Comparison of ENCODE assay signal across 17 cellular contexts in genomic region chr18:2555895-2556294, GRCh38. TPM values are rescaled to one million over a fixed set of nuclear protein-coding genes. Genes with fewer than 3 reads are reported as not detected.
A peak's percentile ranks its signal among the peaks of the same experiment; 100 is the strongest.
DNase-seq lines count a peak whose midpoint lies in the region; ATAC-seq, FAIRE-seq and TF ChIP-seq lines count a peak whose summit lies in the region.
"Had no signal": no experiment of that assay in that cellular context is flagged by ENCODE, and none has a peak within 500 bp of the region (broad histone marks: within the 10 kb centered on the region; RNA-seq: fewer than 3 reads in every experiment).

No MANE protein-coding gene starts in this region.

- no peak overlapping the region for H3K4me3 Mint-ChIP-seq in H9
- H3K4me3 Mint-ChIP-seq: CD4-positive, alpha-beta memory T cell had no signal

- H2BK120ac ChIP-seq in H9 (ENCODE audit: low read depth, low read length, poor library complexity, severe bottlenecking) (no peak overlapping the region), H1 (replicated peaks; ENCODE audit: low read depth, low read length) (no peak overlapping the region), mesendoderm (ENCODE audit: low read depth, low read length) (no peak overlapping the region)

- H3K4me3 ChIP-seq in H1 (ENCODE audit: extremely low read depth in 1 of 4, insufficient read depth in 2 of 4, low read depth in 3 of 4, low read length in 4 of 4) = no peak overlapping the region
- H3K4me3 ChIP-seq in mesendoderm (ENCODE audit: low read length) = no peak overlapping the region
- H3K4me3 ChIP-seq: A549, HAP-1, K562 had no signal

- H3K23ac ChIP-seq in H9 (ENCODE audit: insufficient read length, low read depth, low read length) = no peak overlapping the region
- no peak overlapping the region for H3K23ac ChIP-seq in H1 (ENCODE audit: insufficient read length)
- no peak overlapping the region for H3K23ac ChIP-seq in mesendoderm (ENCODE audit: low read length)

- H4K8ac ChIP-seq in H9 (replicated peaks; ENCODE audit: insufficient read length, low read depth, low read length) (no peak overlapping the region), H1 (ENCODE audit: extremely low read depth, insufficient read depth, low read length) (peak overlapping the region; percentile 57; the same call in 1 of the 2 replicates), mesendoderm (ENCODE audit: low read depth, low read length) (no peak overlapping the region)

- H3K79me2 ChIP-seq in H9 (ENCODE audit: insufficient read depth, low read length) (no peaks in the 10 kb centered on the region), H1 (ENCODE audit: control insufficient read depth in 1 of 2, insufficient read depth in 2 of 2, low read length in 2 of 2) (no peaks in the 10 kb centered on the region), mesendoderm (ENCODE audit: control insufficient read depth, insufficient read depth, low read length) (no peaks in the 10 kb centered on the region)

- TF ChIP-seq CTCF in H9 (conservative IDR thresholded peaks at IDR 0.05) (no peak), H1 (IDR thresholded peaks at IDR 0.05; ENCODE audit: control extremely low read depth in 1 of 3, insufficient read depth in 1 of 3, low read depth in 1 of 3, low read length in 3 of 3) (no peak)

- H4K91ac ChIP-seq in H9 (ENCODE audit: insufficient read length, low read depth, low read length) = no peak overlapping the region
- H4K91ac ChIP-seq in H1 (replicated peaks; ENCODE audit: insufficient read length, low read length) = no peak overlapping the region

- TF ChIP-seq RAD21 in H1 (IDR thresholded peaks at IDR 0.05 in 1 of 2, conservative IDR thresholded peaks at IDR 0.05 in 1 of 2; ENCODE audit: low read depth in 2 of 2, low read length in 2 of 2) = no peak

- H3K9me3 ChIP-seq in H9 (ENCODE audit: control insufficient read depth, low read depth, low read length) (no peaks in the 10 kb centered on the region), H1 (ENCODE audit: insufficient read depth in 2 of 2, low read depth in 1 of 2, low read length in 1 of 2) (no peaks in the 10 kb centered on the region)
- H3K9me3 ChIP-seq: A549, BE2C, HAP-1 had no signal

- H4K20me1 ChIP-seq in H9 (ENCODE audit: control insufficient read depth, insufficient read depth, insufficient read length) (no peaks in the 10 kb centered on the region), H1 (replicated peaks in 1 of 2; ENCODE audit: control insufficient read depth in 1 of 2, insufficient read depth in 2 of 2, low read length in 2 of 2) (no peaks in the 10 kb centered on the region)

- no peak overlapping the region for H2BK12ac ChIP-seq in H9 (ENCODE audit: insufficient read length, low read depth, low read length)
- no peak overlapping the region for H2BK12ac ChIP-seq in H1 (ENCODE audit: low read depth, low read length)

- no peak overlapping the region for H3T11ph ChIP-seq in H9 (ENCODE audit: low read length)

- no peak overlapping the region for H2BK5ac ChIP-seq in H9 (ENCODE audit: insufficient read length, low read length)
- no peak overlapping the region; the same call in 1 of the 2 replicates for H2BK5ac ChIP-seq in H1 (ENCODE audit: low read depth, low read length)
- no peak overlapping the region for H2BK5ac ChIP-seq in mesendoderm (ENCODE audit: low read length)

- POLR2A ChIA-PET in H1 (lab: Charles Lee; ENCODE audit: partially characterized antibody) = no interaction called here

- no peak overlapping the region for H3K4ac ChIP-seq in H9 (ENCODE audit: low read depth, low read length)
- no peak overlapping the region for H3K4ac ChIP-seq in H1 (replicated peaks; ENCODE audit: insufficient read length, low read depth, low read length)
- H3K4ac ChIP-seq in mesendoderm (ENCODE audit: low read depth, low read length) = no peak overlapping the region

- no CpG with 5 or more reads among the region's 4 CpGs for WGBS in H9 (ENCODE audit: extremely low coverage, insufficient read length, low lambda C conversion rate)
- 77% methylated on average over 4 of the region's 4 CpGs; no CpG with 5 or more reads in 1 of the 2 experiments for WGBS in H1 (ENCODE audit: extremely low coverage in 1 of 2, insufficient coverage in 1 of 2, insufficient read length in 1 of 2, insufficient replicate concordance in 2 of 2, low coverage in 1 of 2, low lambda C conversion rate in 2 of 2, missing lambda C conversion rate in 1 of 2), 2 experiments
- no CpG with 5 or more reads among the region's 4 CpGs for WGBS in mesendoderm (ENCODE audit: extremely low coverage, insufficient coverage, low lambda C conversion rate)

- H3K9ac ChIP-seq in H9 (ENCODE audit: extremely low read depth, insufficient read length, low read length) (no peak overlapping the region), H1 (replicated peaks in 1 of 4; ENCODE audit: extremely low read depth in 1 of 4, low read depth in 3 of 4, low read length in 3 of 4) (no peak overlapping the region), mesendoderm (ENCODE audit: low read length) (no peak overlapping the region)

- H3K27ac ChIP-seq in H9 (ENCODE audit: insufficient read length, low read depth, low read length) = no peak overlapping the region
- no peak overlapping the region for H3K27ac ChIP-seq in H1 (ENCODE audit: low read depth, low read length)
- H3K27ac ChIP-seq in mesendoderm (ENCODE audit: low read depth, low read length) = no peak overlapping the region
- H3K27ac ChIP-seq: A549, C4-2B, HL-60 had no signal

- DNase-seq in H9 = no peak
- DNase-seq in H1 (ENCODE audit: low read depth in 1 of 2, low spot score in 2 of 2) = no peak
- peak; percentile 51 for DNase-seq in mesendoderm
- no peak for DNase-seq in NCI-H2029 treated with DMSO at 0.1 percent for 48 hours (lab: John Stamatoyannopoulos, UW)
- DNase-seq in midbrain (lab: John Stamatoyannopoulos, UW) = no peak
- DNase-seq in EL = no peak
- DNase-seq: BE2C; CD4-positive, alpha-beta memory T cell; DMS79; GDM1 had no signal

- H3K36me3 ChIP-seq in H1 (ENCODE audit: control insufficient read depth in 2 of 4, insufficient read depth in 4 of 4, low read length in 3 of 4) = no peaks in the 10 kb centered on the region; a peak in 3 of 8 replicates
- H3K36me3 ChIP-seq in mesendoderm (ENCODE audit: control insufficient read depth, insufficient read depth, low read length) = no peaks in the 10 kb centered on the region
- H3K36me3 ChIP-seq: BE2C, HAP-1 had no signal

- no peak for ATAC-seq in HG02885 (IDR thresholded peaks at IDR 0.05; ENCODE audit: poor library complexity, unreplicated experiment)
- ATAC-seq: A549, K562 had no signal

- H3K9me3 Mint-ChIP-seq in H9 = no peaks in the 10 kb centered on the region
- H3K9me3 Mint-ChIP-seq: CD4-positive, alpha-beta memory T cell had no signal

- H3K27me3 ChIP-seq in H9 (ENCODE audit: insufficient read depth, low read length) (no peaks in the 10 kb centered on the region), H1 (replicated peaks in 1 of 4; ENCODE audit: control insufficient read depth in 3 of 4, extremely low read depth in 1 of 4, insufficient read depth in 3 of 4, low read length in 3 of 4) (no peaks in the 10 kb centered on the region), mesendoderm (ENCODE audit: insufficient read depth, low read length, poor library complexity) (no peaks in the 10 kb centered on the region)
- H3K27me3 ChIP-seq: BE2C had no signal

- H4K5ac ChIP-seq in H9 (ENCODE audit: insufficient read length, low read depth, low read length) (no peak overlapping the region), H1 (ENCODE audit: insufficient read length, low read depth, low read length) (no peak overlapping the region), mesendoderm (ENCODE audit: low read length) (no peak overlapping the region)

- H3K79me1 ChIP-seq in H9 (ENCODE audit: insufficient read depth, low read depth, low read length, poor library complexity, severe bottlenecking) = no peaks in the 10 kb centered on the region
- no peaks in the 10 kb centered on the region for H3K79me1 ChIP-seq in H1 (ENCODE audit: low read depth, low read length)
- no peaks in the 10 kb centered on the region for H3K79me1 ChIP-seq in mesendoderm (ENCODE audit: low read length)

- no peaks in the 10 kb centered on the region for H3K4me1 ChIP-seq in H9 (ENCODE audit: insufficient read depth, low read length)
- H3K4me1 ChIP-seq in H1 (replicated peaks in 1 of 4; ENCODE audit: control insufficient read depth in 3 of 4, insufficient read depth in 4 of 4, low read length in 3 of 4) = no peaks in the 10 kb centered on the region
- H3K4me1 ChIP-seq in mesendoderm (ENCODE audit: control insufficient read depth, low read depth, low read length) = no peaks in the 10 kb centered on the region
- H3K4me1 ChIP-seq: A549, BE2C, HAP-1 had no signal

- TF ChIP-seq POLR2A in H1 (IDR thresholded peaks at IDR 0.05; ENCODE audit: control extremely low read depth in 1 of 2, low read depth in 2 of 2, low read length in 2 of 2) = no peak

- H2AFZ ChIP-seq in H9 (ENCODE audit: low read length) (no peak overlapping the region), H1 (ENCODE audit: low read length) (no peak overlapping the region)

- peaks cover 5 to 11% (median 10%) of the 10 kb centered on the region in 3 experiments; a peak in 6 of 7 replicates for H3K36me3 Mint-ChIP-seq in H9 (ENCODE audit: insufficient read depth in 1 of 3, low read depth in 3 of 3)

- H2AK5ac ChIP-seq in H9 (ENCODE audit: insufficient read length, low read length) (no peak overlapping the region), H1 (ENCODE audit: low read depth, low read length) (no peak overlapping the region), mesendoderm (ENCODE audit: low read length) (no peak overlapping the region)

- H3K56ac ChIP-seq in H9 (ENCODE audit: insufficient read length, low read depth, low read length) = no peak overlapping the region
- H3K56ac ChIP-seq in H1 (replicated peaks; ENCODE audit: insufficient read length, low read depth, low read length) = no peak overlapping the region
- no peak overlapping the region for H3K56ac ChIP-seq in mesendoderm (ENCODE audit: low read length)

- H3K4me2 ChIP-seq in H9 (ENCODE audit: insufficient read depth, insufficient read length, low read length) (no peak overlapping the region), H1 (ENCODE audit: insufficient read depth in 1 of 2, low read depth in 2 of 2, low read length in 2 of 2) (no peak overlapping the region), mesendoderm (ENCODE audit: low read length) (no peak overlapping the region)
- H3K4me2 ChIP-seq: A549 had no signal

- no peak overlapping the region for H2BK20ac ChIP-seq in H9 (ENCODE audit: low read depth, low read length, poor library complexity, severe bottlenecking)
- no peak overlapping the region for H2BK20ac ChIP-seq in H1 (ENCODE audit: low read length)

- TF ChIP-seq EP300 in H1 (IDR thresholded peaks at IDR 0.05; ENCODE audit: borderline replicate concordance in 1 of 2, low read depth in 2 of 2, low read length in 2 of 2) = no peak

- H2BK15ac ChIP-seq in H9 (ENCODE audit: low read depth, low read length) (no peak overlapping the region), H1 (ENCODE audit: low read length) (no peak overlapping the region), mesendoderm (replicated peaks; ENCODE audit: low read depth) (no peak overlapping the region)

- peak overlapping the region; percentile 0 to 74 (median 64); a peak in 4 of 7 replicates for H3K27ac Mint-ChIP-seq in H9

- peaks cover 10 to 11% of the 10 kb centered on the region in 2 experiments for H3K4me1 Mint-ChIP-seq in H9

- FAIRE-seq in H1 (lab: Jason Lieb, UNC) = peak; percentile 19
- FAIRE-seq: A549, GM12892, K562 had no signal

- H3K14ac ChIP-seq in H9 (ENCODE audit: insufficient read depth, low read length) (no peak overlapping the region), H1 (ENCODE audit: insufficient read length) (no peak overlapping the region)

- CTCF ChIA-PET in H1 (lab: Charles Lee; ENCODE audit: partially characterized antibody) = interaction anchor here (0.7 to 2.9 kb wide), 4 partner anchors 9 to 872 kb away, joined by 4 to 13 read pairs (median 5); no protein-coding TSS in a partner anchor

- no peaks in the 10 kb centered on the region for H3K23me2 ChIP-seq in H9 (ENCODE audit: insufficient read length, low read depth, low read length, poor library complexity, severe bottlenecking)
- H3K23me2 ChIP-seq in H1 (ENCODE audit: low read depth, low read length) = no peaks in the 10 kb centered on the region

- H3K27me3 Mint-ChIP-seq in H9 (ENCODE audit: low read depth) = no peaks in the 10 kb centered on the region
- H3K27me3 Mint-ChIP-seq: CD4-positive, alpha-beta memory T cell had no signal

- H3K18ac ChIP-seq in H9 (ENCODE audit: insufficient read length, low read depth, low read length) (no peak overlapping the region), H1 (ENCODE audit: extremely low read depth, low read length) (no peak overlapping the region), mesendoderm (ENCODE audit: low read length) (no peak overlapping the region)

RNA-seq across cellular contexts. Expression of gene METTL4, which starts 15.4 kb away (rescaled TPM):
- 12.4 and 14.2 TPM in 2 replicates for total RNA-seq in H9 (2021)
- 10.6 and 11.5 TPM in 2 replicates for total RNA-seq in H1 (2021; fragmentation: NEBNext Ultra II Directional; extraction: Animal tissue kit (Norgen Biotek cat#: 25700))
- 4.8 and 8.5 TPM in 2 replicates for polyA plus RNA-seq in H1 (2011; rRNA removed)
- polyA plus RNA-seq in H1 (2011; cell fraction: cytosol; rRNA removed) = 9.0 TPM
- polyA plus RNA-seq in H1 (2011; cell fraction: nucleus; rRNA removed) = 3.6 TPM
- polyA plus RNA-seq in H1 (2012, experiment 1 of 2) = 5.6 to 14.8 TPM (median 8.3 TPM) in 4 replicates
- polyA plus RNA-seq in H1 (2012, experiment 2 of 2) = 1.3 TPM
- 5.3 TPM for polyA plus RNA-seq in H1 (2013, experiment 1 of 2)
- 4.8 TPM for polyA plus RNA-seq in H1 (2013, experiment 2 of 2)
- polyA minus RNA-seq in H1 (2011; rRNA and poly(A)+ RNA removed) = 7.6 and 8.0 TPM in 2 replicates
- polyA minus RNA-seq in H1 (2011; cell fraction: cytosol; rRNA and poly(A)+ RNA removed) = 7.1 TPM
- 11.6 TPM for polyA minus RNA-seq in H1 (2011; cell fraction: nucleus; rRNA and poly(A)+ RNA removed)
- polyA plus RNA-seq in mesendoderm (2013, experiment 1 of 2) = 7.8 TPM
- 7.2 TPM for polyA plus RNA-seq in mesendoderm (2013, experiment 2 of 2)

RNA-seq across cellular contexts. Expression of gene NDC80, which starts 15.5 kb away (rescaled TPM):
- 38.5 and 39.5 TPM in 2 replicates for total RNA-seq in H9 (2021)
- 40.3 and 45.0 TPM in 2 replicates for total RNA-seq in H1 (2021; fragmentation: NEBNext Ultra II Directional; extraction: Animal tissue kit (Norgen Biotek cat#: 25700))
- 7.3 and 11.0 TPM in 2 replicates for polyA plus RNA-seq in H1 (2011; rRNA removed)
- 21.1 TPM for polyA plus RNA-seq in H1 (2011; cell fraction: cytosol; rRNA removed)
- 12.3 TPM for polyA plus RNA-seq in H1 (2011; cell fraction: nucleus; rRNA removed)
- polyA plus RNA-seq in H1 (2012, experiment 1 of 2) = 20.4 to 34.4 TPM (median 24.1 TPM) in 4 replicates
- 2.8 TPM for polyA plus RNA-seq in H1 (2012, experiment 2 of 2)
- polyA plus RNA-seq in H1 (2013, experiment 1 of 2) = 26.4 TPM
- polyA plus RNA-seq in H1 (2013, experiment 2 of 2) = 26.6 TPM
- 25.7 and 34.2 TPM in 2 replicates for polyA minus RNA-seq in H1 (2011; rRNA and poly(A)+ RNA removed)
- 19.4 TPM for polyA minus RNA-seq in H1 (2011; cell fraction: cytosol; rRNA and poly(A)+ RNA removed)
- polyA minus RNA-seq in H1 (2011; cell fraction: nucleus; rRNA and poly(A)+ RNA removed) = 47.7 TPM
- polyA plus RNA-seq in mesendoderm (2013, experiment 1 of 2) = 33.0 TPM
- polyA plus RNA-seq in mesendoderm (2013, experiment 2 of 2) = 33.3 TPM
